Comparison of ENCODE assay signal across 1 cellular context in the genomic region with DNA sequence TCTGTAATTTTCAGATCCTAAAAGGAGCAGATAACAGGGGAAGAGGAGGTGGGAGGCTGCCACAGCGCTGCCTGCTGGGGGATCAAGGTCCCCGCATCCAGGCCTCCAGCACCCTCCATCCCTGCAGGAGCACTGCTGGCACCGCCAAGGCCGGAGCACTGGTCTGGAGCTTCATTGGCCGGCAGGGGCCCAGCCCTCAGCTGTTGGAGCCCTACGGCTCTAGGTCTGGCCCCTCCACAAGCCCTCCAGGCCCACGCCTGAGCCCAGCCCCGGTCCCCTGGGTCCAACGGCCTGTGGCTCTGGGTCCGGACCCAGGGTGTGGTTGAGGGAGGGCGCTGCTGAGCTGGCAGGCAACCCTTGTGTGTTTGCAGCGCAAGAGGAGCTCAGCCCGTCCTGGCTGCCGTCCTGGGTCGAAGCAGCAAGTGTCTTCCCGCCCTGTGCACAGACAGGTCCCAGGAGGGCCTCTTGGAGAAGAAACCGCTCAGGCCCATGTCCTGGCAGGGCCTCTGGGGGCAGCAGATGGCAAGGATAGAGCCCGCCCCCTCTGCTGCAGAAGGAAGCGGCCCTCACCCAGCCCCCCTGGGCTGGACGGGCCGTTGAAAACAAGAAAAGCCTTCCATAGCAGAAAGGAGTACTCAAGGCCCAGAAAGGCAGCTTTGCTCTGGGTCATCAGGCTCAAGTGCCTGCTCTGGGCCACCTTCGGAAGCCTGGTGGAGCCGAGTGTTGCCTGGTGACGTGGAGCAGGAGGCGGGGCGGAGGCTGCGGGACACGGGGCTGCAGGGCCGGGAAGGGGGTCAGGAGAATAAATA.
A peak's percentile ranks its signal among the peaks of the same experiment; 100 is the strongest.
TF ChIP-seq lines count a peak whose summit lies in the region.

No MANE protein-coding gene starts in this region.

TF ChIP-seq in HepG2, 621 proteins besides CTCF, POLR2A, EP300 and RAD21:
- TF ChIP-seq IKZF4 (CRISPR knock-in tag; IDR thresholded peaks at IDR 0.05; ENCODE audit: borderline replicate concordance, low read depth, not compliant biosample characterization) (no peak), ZNF263 (CRISPR knock-in tag; IDR thresholded peaks at IDR 0.05) (peak; percentile 83), BCL6 (CRISPR knock-in tag; IDR thresholded peaks at IDR 0.05) (no peak), ZNF326 (CRISPR knock-in tag; IDR thresholded peaks at IDR 0.05; ENCODE audit: borderline replicate concordance) (no peak), ZNF768 (CRISPR knock-in tag; IDR thresholded peaks at IDR 0.05) (peak; percentile 12; the same call in 1 of the 2 replicates), NRL (CRISPR knock-in tag; IDR thresholded peaks at IDR 0.05; ENCODE audit: borderline replicate concordance) (no peak)
